Comparison of ENCODE assay signal across 1 cellular context in the genomic region with DNA sequence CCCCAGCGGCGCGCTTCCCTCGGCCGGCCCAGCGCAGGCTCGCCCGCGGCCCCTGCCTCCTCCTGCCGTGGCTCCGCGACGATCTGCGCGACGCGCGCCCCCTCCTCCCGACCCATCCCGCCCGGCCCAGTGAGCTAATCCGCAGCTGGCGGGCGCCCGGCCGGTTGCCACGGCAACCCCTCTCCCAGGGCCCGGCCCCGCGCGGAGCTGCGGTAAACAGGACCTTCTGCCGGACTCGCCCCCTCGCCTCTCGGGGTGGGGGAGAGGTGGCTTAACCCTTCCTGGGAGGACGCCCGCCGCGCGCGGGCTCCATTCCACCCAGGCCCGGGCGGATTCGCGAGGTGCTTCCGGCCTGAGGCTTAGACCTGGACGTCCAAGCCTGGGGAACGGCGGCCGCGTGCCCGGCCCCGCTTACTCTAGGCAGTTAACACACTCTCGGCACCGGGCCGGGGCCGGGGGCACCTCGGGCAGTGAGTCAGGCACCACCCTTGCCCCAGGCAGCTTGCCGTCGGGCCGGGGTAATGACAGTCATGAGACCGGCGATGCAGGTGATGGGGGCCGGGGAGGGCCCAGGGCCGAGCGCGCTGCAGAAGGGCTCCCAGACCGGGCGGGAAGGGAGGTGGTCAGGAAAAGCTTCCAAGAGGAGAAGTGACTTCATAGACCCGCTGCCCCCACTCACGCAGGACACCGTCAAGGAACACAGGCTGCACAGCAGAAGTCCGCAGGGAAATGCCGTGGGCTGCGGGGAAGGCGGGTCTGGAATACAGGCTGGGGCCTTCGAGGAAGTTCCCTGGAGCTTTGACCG.
A peak's percentile ranks its signal among the peaks of the same experiment; 100 is the strongest.
TF ChIP-seq lines count a peak whose summit lies in the region.

A gene with protein sequence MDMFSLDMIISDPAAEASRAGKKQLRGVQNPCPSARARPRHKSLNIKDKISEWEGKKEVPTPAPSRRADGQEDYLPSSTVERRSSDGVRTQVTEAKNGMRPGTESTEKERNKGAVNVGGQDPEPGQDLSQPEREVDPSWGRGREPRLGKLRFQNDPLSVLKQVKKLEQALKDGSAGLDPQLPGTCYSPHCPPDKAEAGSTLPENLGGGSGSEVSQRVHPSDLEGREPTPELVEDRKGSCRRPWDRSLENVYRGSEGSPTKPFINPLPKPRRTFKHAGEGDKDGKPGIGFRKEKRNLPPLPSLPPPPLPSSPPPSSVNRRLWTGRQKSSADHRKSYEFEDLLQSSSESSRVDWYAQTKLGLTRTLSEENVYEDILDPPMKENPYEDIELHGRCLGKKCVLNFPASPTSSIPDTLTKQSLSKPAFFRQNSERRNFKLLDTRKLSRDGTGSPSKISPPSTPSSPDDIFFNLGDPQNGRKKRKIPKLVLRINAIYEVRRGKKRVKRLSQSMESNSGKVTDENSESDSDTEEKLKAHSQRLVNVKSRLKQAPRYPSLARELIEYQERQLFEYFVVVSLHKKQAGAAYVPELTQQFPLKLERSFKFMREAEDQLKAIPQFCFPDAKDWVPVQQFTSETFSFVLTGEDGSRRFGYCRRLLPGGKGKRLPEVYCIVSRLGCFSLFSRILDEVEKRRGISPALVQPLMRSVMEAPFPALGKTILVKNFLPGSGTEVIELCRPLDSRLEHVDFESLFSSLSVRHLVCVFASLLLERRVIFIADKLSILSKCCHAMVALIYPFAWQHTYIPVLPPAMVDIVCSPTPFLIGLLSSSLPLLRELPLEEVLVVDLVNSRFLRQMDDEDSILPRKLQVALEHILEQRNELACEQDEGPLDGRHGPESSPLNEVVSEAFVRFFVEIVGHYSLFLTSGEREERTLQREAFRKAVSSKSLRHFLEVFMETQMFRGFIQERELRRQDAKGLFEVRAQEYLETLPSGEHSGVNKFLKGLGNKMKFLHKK (minus strand): TSS at position 87 of the 805 bp plus-strand sequence. CDS start 38,416 bp downstream, outside the sequence.

TF ChIP-seq in HEK293, 187 proteins besides CTCF, POLR2A, EP300 and RAD21 (continued from another document and continues in another):
- TF ChIP-seq, protein P1, sequence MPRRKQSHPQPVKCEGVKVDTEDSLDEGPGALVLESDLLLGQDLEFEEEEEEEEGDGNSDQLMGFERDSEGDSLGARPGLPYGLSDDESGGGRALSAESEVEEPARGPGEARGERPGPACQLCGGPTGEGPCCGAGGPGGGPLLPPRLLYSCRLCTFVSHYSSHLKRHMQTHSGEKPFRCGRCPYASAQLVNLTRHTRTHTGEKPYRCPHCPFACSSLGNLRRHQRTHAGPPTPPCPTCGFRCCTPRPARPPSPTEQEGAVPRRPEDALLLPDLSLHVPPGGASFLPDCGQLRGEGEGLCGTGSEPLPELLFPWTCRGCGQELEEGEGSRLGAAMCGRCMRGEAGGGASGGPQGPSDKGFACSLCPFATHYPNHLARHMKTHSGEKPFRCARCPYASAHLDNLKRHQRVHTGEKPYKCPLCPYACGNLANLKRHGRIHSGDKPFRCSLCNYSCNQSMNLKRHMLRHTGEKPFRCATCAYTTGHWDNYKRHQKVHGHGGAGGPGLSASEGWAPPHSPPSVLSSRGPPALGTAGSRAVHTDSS (tag by site-specific recombination; IDR thresholded peaks at IDR 0.05), result no peak
- TF ChIP-seq, protein P2, sequence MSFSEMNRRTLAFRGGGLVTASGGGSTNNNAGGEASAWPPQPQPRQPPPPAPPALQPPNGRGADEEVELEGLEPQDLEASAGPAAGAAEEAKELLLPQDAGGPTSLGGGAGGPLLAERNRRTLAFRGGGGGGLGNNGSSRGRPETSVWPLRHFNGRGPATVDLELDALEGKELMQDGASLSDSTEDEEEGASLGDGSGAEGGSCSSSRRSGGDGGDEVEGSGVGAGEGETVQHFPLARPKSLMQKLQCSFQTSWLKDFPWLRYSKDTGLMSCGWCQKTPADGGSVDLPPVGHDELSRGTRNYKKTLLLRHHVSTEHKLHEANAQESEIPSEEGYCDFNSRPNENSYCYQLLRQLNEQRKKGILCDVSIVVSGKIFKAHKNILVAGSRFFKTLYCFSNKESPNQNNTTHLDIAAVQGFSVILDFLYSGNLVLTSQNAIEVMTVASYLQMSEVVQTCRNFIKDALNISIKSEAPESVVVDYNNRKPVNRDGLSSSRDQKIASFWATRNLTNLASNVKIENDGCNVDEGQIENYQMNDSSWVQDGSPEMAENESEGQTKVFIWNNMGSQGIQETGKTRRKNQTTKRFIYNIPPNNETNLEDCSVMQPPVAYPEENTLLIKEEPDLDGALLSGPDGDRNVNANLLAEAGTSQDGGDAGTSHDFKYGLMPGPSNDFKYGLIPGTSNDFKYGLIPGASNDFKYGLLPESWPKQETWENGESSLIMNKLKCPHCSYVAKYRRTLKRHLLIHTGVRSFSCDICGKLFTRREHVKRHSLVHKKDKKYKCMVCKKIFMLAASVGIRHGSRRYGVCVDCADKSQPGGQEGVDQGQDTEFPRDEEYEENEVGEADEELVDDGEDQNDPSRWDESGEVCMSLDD (tag by site-specific recombination; IDR thresholded peaks at IDR 0.05), result peak; percentile 14; the same call in 1 of the 2 replicates
- TF ChIP-seq ZNF610 (tag by site-specific recombination; IDR thresholded peaks at IDR 0.05; ENCODE audit: borderline replicate concordance) (no peak), TRIM28 (IDR thresholded peaks at IDR 0.05; ENCODE audit: borderline replicate concordance, low read length) (no peak), ZNF501 (tag by site-specific recombination; IDR thresholded peaks at IDR 0.05) (0 out of 2 replicates have a peak, but pooled peaks have one; percentile 47), YY2 (tag by site-specific recombination; IDR thresholded peaks at IDR 0.05) (no peak), ZNF626 (tag by site-specific recombination; IDR thresholded peaks at IDR 0.05) (no peak), ZNF560 (tag by site-specific recombination; IDR thresholded peaks at IDR 0.05; ENCODE audit: borderline replicate concordance) (no peak), ZNF391 (tag by site-specific recombination; IDR thresholded peaks at IDR 0.05; ENCODE audit: borderline replicate concordance, low read depth) (peak; percentile 30; the same call in 1 of the 2 replicates), ZNF548 (tag by site-specific recombination; IDR thresholded peaks at IDR 0.05) (no peak), ZNF169 (tag by site-specific recombination; IDR thresholded peaks at IDR 0.05) (no peak), KLF8 (tag by site-specific recombination; IDR thresholded peaks at IDR 0.05) (peak; percentile 58; the same call in 1 of the 2 replicates), ZNF670 (tag by site-specific recombination; IDR thresholded peaks at IDR 0.05; ENCODE audit: low read depth) (no peak), ZNF629 (tag by site-specific recombination; IDR thresholded peaks at IDR 0.05) (peak; percentile 23; the same call in 1 of the 2 replicates), SCRT2 (tag by site-specific recombination; IDR thresholded peaks at IDR 0.05) (no peak), MYNN (tag by site-specific recombination; IDR thresholded peaks at IDR 0.05; ENCODE audit: borderline replicate concordance) (0 out of 2 replicates have a peak, but pooled peaks have one; percentile 46), ZNF19 (tag by site-specific recombination; IDR thresholded peaks at IDR 0.05; ENCODE audit: low read depth) (no peak), ZNF138 (tag by site-specific recombination; IDR thresholded peaks at IDR 0.05; ENCODE audit: borderline replicate concordance) (no peak), ZNF394 (tag by site-specific recombination; IDR thresholded peaks at IDR 0.05; ENCODE audit: borderline replicate concordance) (peak; percentile 30; the same call in 1 of the 2 replicates), KLF7 (tag by site-specific recombination; IDR thresholded peaks at IDR 0.05; ENCODE audit: borderline replicate concordance) (0 out of 2 replicates have a peak, but pooled peaks have one; percentile 32), ZNF747 (tag by site-specific recombination; IDR thresholded peaks at IDR 0.05) (no peak), ZNF843 (tag by site-specific recombination; IDR thresholded peaks at IDR 0.05) (no peak), ZNF16 (tag by site-specific recombination; IDR thresholded peaks at IDR 0.05; ENCODE audit: low read depth) (no peak), ZNF132 (tag by site-specific recombination; IDR thresholded peaks at IDR 0.05; ENCODE audit: borderline replicate concordance) (no peak), EGR2 (tag by site-specific recombination; IDR thresholded peaks at IDR 0.05; ENCODE audit: low read depth) (peak; percentile 67), ZNF354C (tag by site-specific recombination; IDR thresholded peaks at IDR 0.05; ENCODE audit: borderline replicate concordance, low read depth) (no peak), ZNF558 (tag by site-specific recombination; IDR thresholded peaks at IDR 0.05) (no peak), SP7 (tag by site-specific recombination; IDR thresholded peaks at IDR 0.05) (peak; percentile 70; the same call in 1 of the 2 replicates), ZNF621 (tag by site-specific recombination; IDR thresholded peaks at IDR 0.05) (no peak), ZNF202 (tag by site-specific recombination; IDR thresholded peaks at IDR 0.05; ENCODE audit: borderline replicate concordance) (no peak), ZNF214 (tag by site-specific recombination; IDR thresholded peaks at IDR 0.05; ENCODE audit: borderline replicate concordance) (no peak)
- TF ChIP-seq, protein P3, sequence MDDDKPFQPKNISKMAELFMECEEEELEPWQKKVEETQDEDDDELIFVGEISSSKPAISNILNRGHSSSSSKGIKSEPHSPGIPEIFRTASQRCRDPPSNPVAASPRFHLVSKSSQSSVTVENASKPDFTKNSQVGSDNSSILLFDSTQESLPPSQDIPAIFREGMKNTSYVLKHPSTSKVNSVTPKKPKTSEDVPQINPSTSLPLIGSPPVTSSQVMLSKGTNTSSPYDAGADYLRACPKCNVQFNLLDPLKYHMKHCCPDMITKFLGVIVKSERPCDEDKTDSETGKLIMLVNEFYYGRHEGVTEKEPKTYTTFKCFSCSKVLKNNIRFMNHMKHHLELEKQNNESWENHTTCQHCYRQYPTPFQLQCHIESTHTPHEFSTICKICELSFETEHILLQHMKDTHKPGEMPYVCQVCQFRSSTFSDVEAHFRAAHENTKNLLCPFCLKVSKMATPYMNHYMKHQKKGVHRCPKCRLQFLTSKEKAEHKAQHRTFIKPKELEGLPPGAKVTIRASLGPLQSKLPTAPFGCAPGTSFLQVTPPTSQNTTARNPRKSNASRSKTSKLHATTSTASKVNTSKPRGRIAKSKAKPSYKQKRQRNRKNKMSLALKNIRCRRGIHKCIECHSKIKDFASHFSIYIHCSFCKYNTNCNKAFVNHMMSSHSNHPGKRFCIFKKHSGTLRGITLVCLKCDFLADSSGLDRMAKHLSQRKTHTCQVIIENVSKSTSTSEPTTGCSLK (tag by site-specific recombination; IDR thresholded peaks at IDR 0.05), result no peak
- TF ChIP-seq, protein P4, sequence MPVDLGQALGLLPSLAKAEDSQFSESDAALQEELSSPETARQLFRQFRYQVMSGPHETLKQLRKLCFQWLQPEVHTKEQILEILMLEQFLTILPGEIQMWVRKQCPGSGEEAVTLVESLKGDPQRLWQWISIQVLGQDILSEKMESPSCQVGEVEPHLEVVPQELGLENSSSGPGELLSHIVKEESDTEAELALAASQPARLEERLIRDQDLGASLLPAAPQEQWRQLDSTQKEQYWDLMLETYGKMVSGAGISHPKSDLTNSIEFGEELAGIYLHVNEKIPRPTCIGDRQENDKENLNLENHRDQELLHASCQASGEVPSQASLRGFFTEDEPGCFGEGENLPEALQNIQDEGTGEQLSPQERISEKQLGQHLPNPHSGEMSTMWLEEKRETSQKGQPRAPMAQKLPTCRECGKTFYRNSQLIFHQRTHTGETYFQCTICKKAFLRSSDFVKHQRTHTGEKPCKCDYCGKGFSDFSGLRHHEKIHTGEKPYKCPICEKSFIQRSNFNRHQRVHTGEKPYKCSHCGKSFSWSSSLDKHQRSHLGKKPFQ (tag by site-specific recombination; IDR thresholded peaks at IDR 0.05), result no peak
- TF ChIP-seq, protein P5, sequence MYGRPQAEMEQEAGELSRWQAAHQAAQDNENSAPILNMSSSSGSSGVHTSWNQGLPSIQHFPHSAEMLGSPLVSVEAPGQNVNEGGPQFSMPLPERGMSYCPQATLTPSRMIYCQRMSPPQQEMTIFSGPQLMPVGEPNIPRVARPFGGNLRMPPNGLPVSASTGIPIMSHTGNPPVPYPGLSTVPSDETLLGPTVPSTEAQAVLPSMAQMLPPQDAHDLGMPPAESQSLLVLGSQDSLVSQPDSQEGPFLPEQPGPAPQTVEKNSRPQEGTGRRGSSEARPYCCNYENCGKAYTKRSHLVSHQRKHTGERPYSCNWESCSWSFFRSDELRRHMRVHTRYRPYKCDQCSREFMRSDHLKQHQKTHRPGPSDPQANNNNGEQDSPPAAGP (tag by site-specific recombination; IDR thresholded peaks at IDR 0.05), result no peak; the same call in 1 of the 2 replicates
- TF ChIP-seq, protein P6, sequence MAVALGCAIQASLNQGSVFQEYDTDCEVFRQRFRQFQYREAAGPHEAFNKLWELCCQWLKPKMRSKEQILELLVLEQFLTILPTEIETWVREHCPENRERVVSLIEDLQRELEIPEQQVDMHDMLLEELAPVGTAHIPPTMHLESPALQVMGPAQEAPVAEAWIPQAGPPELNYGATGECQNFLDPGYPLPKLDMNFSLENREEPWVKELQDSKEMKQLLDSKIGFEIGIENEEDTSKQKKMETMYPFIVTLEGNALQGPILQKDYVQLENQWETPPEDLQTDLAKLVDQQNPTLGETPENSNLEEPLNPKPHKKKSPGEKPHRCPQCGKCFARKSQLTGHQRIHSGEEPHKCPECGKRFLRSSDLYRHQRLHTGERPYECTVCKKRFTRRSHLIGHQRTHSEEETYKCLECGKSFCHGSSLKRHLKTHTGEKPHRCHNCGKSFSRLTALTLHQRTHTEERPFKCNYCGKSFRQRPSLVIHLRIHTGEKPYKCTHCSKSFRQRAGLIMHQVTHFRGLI (tag by site-specific recombination; IDR thresholded peaks at IDR 0.05), result no peak
- TF ChIP-seq, protein P7, sequence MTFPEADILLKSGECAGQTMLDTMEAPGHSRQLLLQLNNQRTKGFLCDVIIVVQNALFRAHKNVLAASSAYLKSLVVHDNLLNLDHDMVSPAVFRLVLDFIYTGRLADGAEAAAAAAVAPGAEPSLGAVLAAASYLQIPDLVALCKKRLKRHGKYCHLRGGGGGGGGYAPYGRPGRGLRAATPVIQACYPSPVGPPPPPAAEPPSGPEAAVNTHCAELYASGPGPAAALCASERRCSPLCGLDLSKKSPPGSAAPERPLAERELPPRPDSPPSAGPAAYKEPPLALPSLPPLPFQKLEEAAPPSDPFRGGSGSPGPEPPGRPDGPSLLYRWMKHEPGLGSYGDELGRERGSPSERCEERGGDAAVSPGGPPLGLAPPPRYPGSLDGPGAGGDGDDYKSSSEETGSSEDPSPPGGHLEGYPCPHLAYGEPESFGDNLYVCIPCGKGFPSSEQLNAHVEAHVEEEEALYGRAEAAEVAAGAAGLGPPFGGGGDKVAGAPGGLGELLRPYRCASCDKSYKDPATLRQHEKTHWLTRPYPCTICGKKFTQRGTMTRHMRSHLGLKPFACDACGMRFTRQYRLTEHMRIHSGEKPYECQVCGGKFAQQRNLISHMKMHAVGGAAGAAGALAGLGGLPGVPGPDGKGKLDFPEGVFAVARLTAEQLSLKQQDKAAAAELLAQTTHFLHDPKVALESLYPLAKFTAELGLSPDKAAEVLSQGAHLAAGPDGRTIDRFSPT (tag by site-specific recombination; IDR thresholded peaks at IDR 0.05), result no peak
